24 cellular contexts compared by ENCODE assay signal in genomic region chr4:152021788-152022438, GRCh38.
DNase-seq lines count a peak whose midpoint lies in the region; ATAC-seq, FAIRE-seq and TF ChIP-seq lines count a peak whose summit lies in the region.
"Had no signal": no experiment of that assay in that cellular context is flagged by ENCODE, and none has a peak within 500 bp of the region (broad histone marks: within the 10 kb centered on the region; RNA-seq: fewer than 3 reads in every experiment).

No MANE protein-coding gene starts in this region.

- POLR2A ChIA-PET in naive thymus-derived CD4-positive, alpha-beta T cell (lab: Charles Lee): interaction anchor here (1.0 to 1.9 kb wide), 3 partner anchors 10 to 301 kb away, joined by 3 to 5 read pairs (median 3); no protein-coding TSS in a partner anchor
- POLR2A ChIA-PET in activated CD4-positive, alpha-beta T cell treated with anti-CD3 and anti-CD28 coated beads, Interleukin-2, amount 10 ng/mL, durations not matched to agents 7 days and 5 days (lab: Charles Lee): no interaction called here

- H3K27ac ChIP-seq in right atrium auricular region: peak overlapping the region in 1 of 2 donors; percentile 41
- H3K27ac ChIP-seq in naive thymus-derived CD4-positive, alpha-beta T cell (ENCODE audit: low read depth, low read length): no peak overlapping the region
- no peak overlapping the region for H3K27ac ChIP-seq in stomach
- H3K27ac ChIP-seq: body of pancreas, epithelial cell of prostate, RWPE1 had no signal

- peak; percentile 92 for ATAC-seq in Right ventricle myocardium inferior
- no peak for ATAC-seq in naive thymus-derived CD4-positive, alpha-beta T cell
- ATAC-seq: activated naive CD4-positive, alpha-beta T cell treated with anti-CD3 and anti-CD28 coated beads, Interleukin-2, amount 50 U/mL, for 72 hours; body of pancreas; GM12878; HepG2; stimulated activated naive CD8-positive, alpha-beta T cell treated with anti-CD3 and anti-CD28 coated beads, Interleukin-15, amount 100 ng/mL, for 72 hours had no signal

- peak; percentile 97 for FAIRE-seq in frontal cortex (lab: Jason Lieb, UNC)
- FAIRE-seq: GM12878, HepG2, urothelium cell line had no signal

- peaks cover 0 to 15% (median 0%) of the 10 kb centered on the region in 7 donors for H3K4me1 Mint-ChIP-seq in naive thymus-derived CD4-positive, alpha-beta T cell
- no peaks in the 10 kb centered on the region for H3K4me1 Mint-ChIP-seq in activated CD4-positive, alpha-beta T cell treated with anti-CD3 and anti-CD28 coated beads, Interleukin-2, amount 10 ng/mL, durations not matched to agents 7 days and 5 days
- H3K4me1 Mint-ChIP-seq: stimulated activated naive CD8-positive, alpha-beta T cell treated with anti-CD3 and anti-CD28 coated beads, Interleukin-15, amount 100 ng/mL, for 72 hours had no signal

- H3K27ac Mint-ChIP-seq in naive thymus-derived CD4-positive, alpha-beta T cell: no peak overlapping the region
- no peak overlapping the region for H3K27ac Mint-ChIP-seq in activated CD4-positive, alpha-beta T cell treated with anti-CD3 and anti-CD28 coated beads, Interleukin-2, amount 10 ng/mL, durations not matched to agents 7 days and 5 days
- H3K27ac Mint-ChIP-seq: activated naive CD4-positive, alpha-beta T cell treated with anti-CD3 and anti-CD28 coated beads, Interleukin-2, amount 50 U/mL, for 72 hours; CD4-positive, alpha-beta T cell; stimulated activated naive CD8-positive, alpha-beta T cell treated with anti-CD3 and anti-CD28 coated beads, Interleukin-15, amount 100 ng/mL, for 72 hours had no signal

- H3K4me3 ChIP-seq in right atrium auricular region (no peak overlapping the region), stomach (no peak overlapping the region)
- no peak overlapping the region for H3K4me3 ChIP-seq in naive thymus-derived CD4-positive, alpha-beta T cell (ENCODE audit: low read length)
- H3K4me3 ChIP-seq: body of pancreas, GM12878, HAP-1 had no signal

- no peak for TF ChIP-seq POLR2A in stomach (IDR thresholded peaks at IDR 0.05)

- H3K9me3 ChIP-seq in right atrium auricular region (no peaks in the 10 kb centered on the region), stomach (no peaks in the 10 kb centered on the region)
- H3K9me3 ChIP-seq in naive thymus-derived CD4-positive, alpha-beta T cell (ENCODE audit: control insufficient read depth in 2 of 3, low read length in 3 of 3): no peaks in the 10 kb centered on the region
- H3K9me3 ChIP-seq: body of pancreas, HAP-1 had no signal

- peaks cover 0 to 2% (median 0%) of the 10 kb centered on the region in 11 donors for H3K9me3 Mint-ChIP-seq in naive thymus-derived CD4-positive, alpha-beta T cell
- H3K9me3 Mint-ChIP-seq in activated CD4-positive, alpha-beta T cell treated with anti-CD3 and anti-CD28 coated beads, Interleukin-2, amount 10 ng/mL, durations not matched to agents 7 days and 5 days: no peaks in the 10 kb centered on the region
- H3K9me3 Mint-ChIP-seq: activated naive CD4-positive, alpha-beta T cell treated with anti-CD3 and anti-CD28 coated beads, Interleukin-2, amount 50 U/mL, for 72 hours; CD4-positive, alpha-beta T cell; stimulated activated naive CD8-positive, alpha-beta T cell treated with anti-CD3 and anti-CD28 coated beads, Interleukin-15, amount 100 ng/mL, for 72 hours had no signal

- H3K27me3 ChIP-seq in right atrium auricular region (no peaks in the 10 kb centered on the region), stomach (no peaks in the 10 kb centered on the region)
- H3K27me3 ChIP-seq in naive thymus-derived CD4-positive, alpha-beta T cell (ENCODE audit: control insufficient read depth in 2 of 2, insufficient read depth in 2 of 2, low read length in 2 of 2): no peaks in the 10 kb centered on the region
- H3K27me3 ChIP-seq: body of pancreas had no signal

- no peak for TF ChIP-seq EP300 in stomach (IDR thresholded peaks at IDR 0.05)

- TF ChIP-seq CTCF in right atrium auricular region (IDR thresholded peaks at IDR 0.05): no peak
- no peak for TF ChIP-seq CTCF in stomach (IDR thresholded peaks at IDR 0.05)

- CTCF ChIA-PET in naive thymus-derived CD4-positive, alpha-beta T cell (lab: Charles Lee): interaction anchor here (0.9 kb wide), 1 partner anchor 450 kb away, joined by 3 read pairs; no protein-coding TSS in a partner anchor
- CTCF ChIA-PET in activated CD4-positive, alpha-beta T cell treated with anti-CD3 and anti-CD28 coated beads, Interleukin-2, amount 10 ng/mL, durations not matched to agents 7 days and 5 days (lab: Charles Lee): interaction anchor here (0.6 to 1.4 kb wide), 4 partner anchors 11 to 105 kb away, joined by 3 to 6 read pairs (median 4); no protein-coding TSS in a partner anchor

- 81 to 88% (median 83%) methylated on average over 5 to 6 of the region's 6 CpGs for WGBS in stomach, 5 donors

- intact Hi-C loops in Right ventricle myocardium inferior (cut with DNase I): no loop called here
- intact Hi-C loops in naive thymus-derived CD4-positive, alpha-beta T cell (cut with micrococcal nuclease): no loop called here
- intact Hi-C loops in stomach (cut with DNase I; ENCODE audit: low total_unique reads): no loop called here

- H3K36me3 ChIP-seq in right atrium auricular region (no peaks in the 10 kb centered on the region), stomach (no peaks in the 10 kb centered on the region)
- no peaks in the 10 kb centered on the region for H3K36me3 ChIP-seq in naive thymus-derived CD4-positive, alpha-beta T cell (ENCODE audit: control insufficient read depth in 2 of 3, insufficient read depth in 3 of 3, low read length in 3 of 3)
- H3K36me3 ChIP-seq: HAP-1 had no signal

- H3K4me1 ChIP-seq in right atrium auricular region (peaks cover 0 to 22% of the 10 kb centered on the region in 2 donors), stomach (no peaks in the 10 kb centered on the region)
- peaks cover 12 to 15% of the 10 kb centered on the region in 2 donors for H3K4me1 ChIP-seq in naive thymus-derived CD4-positive, alpha-beta T cell (ENCODE audit: control insufficient read depth in 2 of 2, insufficient read depth in 2 of 2, low read length in 2 of 2)
- H3K4me1 ChIP-seq: body of pancreas, HAP-1 had no signal

- H3K36me3 Mint-ChIP-seq in naive thymus-derived CD4-positive, alpha-beta T cell: peaks cover 0 to 10% (median 0%) of the 10 kb centered on the region in 5 donors
- no peaks in the 10 kb centered on the region for H3K36me3 Mint-ChIP-seq in activated CD4-positive, alpha-beta T cell treated with anti-CD3 and anti-CD28 coated beads, Interleukin-2, amount 10 ng/mL, durations not matched to agents 7 days and 5 days (ENCODE audit: low read depth)
- H3K36me3 Mint-ChIP-seq: activated naive CD4-positive, alpha-beta T cell treated with anti-CD3 and anti-CD28 coated beads, Interleukin-2, amount 50 U/mL, for 72 hours had no signal

- DNase-seq in Right ventricle myocardium inferior (ENCODE audit: missing footprints) (peak; percentile 76), right atrium auricular region (ENCODE audit: low spot score) (no peak), frontal cortex (ENCODE audit: low spot score in 2 of 2) (peak; percentile 51 to 66), midbrain (lab: John Stamatoyannopoulos, UW) (peak; percentile 96), NCI-H524 treated with DMSO at 0.1 percent for 48 hours (lab: John Stamatoyannopoulos, UW) (no peak), stomach (no peak)
- DNase-seq in naive thymus-derived CD4-positive, alpha-beta T cell: no peak
- DNase-seq in activated CD4-positive, alpha-beta T cell treated with anti-CD3 and anti-CD28 coated beads, Interleukin-2, amount 10 ng/mL, durations not matched to agents 7 days and 5 days: no peak
- DNase-seq: activated CD4-positive, alpha-beta T cell treated with anti-CD3 and anti-CD28 coated beads for 1 hour; body of pancreas; CD4-positive, alpha-beta T cell; dermis blood vessel endothelial cell; foreskin fibroblast; NCI-H1694; NCI-H226; stimulated activated CD4-positive, alpha-beta T cell treated with anti-CD3 and anti-CD28 coated beads, Interleukin-2, amount 100 ng/mL, for 24 hours; stimulated activated naive CD8-positive, alpha-beta T cell treated with anti-CD3 and anti-CD28 coated beads, Interleukin-15, amount 100 ng/mL, for 72 hours had no signal

- no peak overlapping the region for H3K4me3 Mint-ChIP-seq in naive thymus-derived CD4-positive, alpha-beta T cell
- no peak overlapping the region for H3K4me3 Mint-ChIP-seq in activated CD4-positive, alpha-beta T cell treated with anti-CD3 and anti-CD28 coated beads, Interleukin-2, amount 10 ng/mL, durations not matched to agents 7 days and 5 days
- H3K4me3 Mint-ChIP-seq: CD4-positive, alpha-beta T cell; stimulated activated naive CD8-positive, alpha-beta T cell treated with anti-CD3 and anti-CD28 coated beads, Interleukin-15, amount 100 ng/mL, for 72 hours had no signal

- H3K27me3 Mint-ChIP-seq in naive thymus-derived CD4-positive, alpha-beta T cell: peaks cover 0 to 4% (median 0%) of the 10 kb centered on the region in 5 donors
- no peaks in the 10 kb centered on the region for H3K27me3 Mint-ChIP-seq in activated CD4-positive, alpha-beta T cell treated with anti-CD3 and anti-CD28 coated beads, Interleukin-2, amount 10 ng/mL, durations not matched to agents 7 days and 5 days
- H3K27me3 Mint-ChIP-seq: CD4-positive, alpha-beta T cell; stimulated activated naive CD8-positive, alpha-beta T cell treated with anti-CD3 and anti-CD28 coated beads, Interleukin-15, amount 100 ng/mL, for 72 hours had no signal

Comparison
In these comparisons a context has a peak if more than half of its experiments do, and no peak if none do; other contexts are left out.
1. DNase-seq: peak in Right ventricle myocardium inferior (single experiment), frontal cortex (2 of 2) and midbrain (single experiment); none in right atrium auricular region (single experiment), naive thymus-derived CD4-positive, alpha-beta T cell (0 of 9), NCI-H524 treated with DMSO at 0.1 percent for 48 hours (single experiment), activated CD4-positive, alpha-beta T cell treated with anti-CD3 and anti-CD28 coated beads, Interleukin-2, amount 10 ng/mL, durations not matched to agents 7 days and 5 days (single experiment) and stomach (single experiment).